ENCODE assay signal across 10 cellular contexts in genomic region chr6:151690303-151690702, GRCh38.
DNase-seq lines count a peak whose midpoint lies in the region; ATAC-seq, FAIRE-seq and TF ChIP-seq lines count a peak whose summit lies in the region.
"Had no signal": no experiment of that assay in that cellular context is flagged by ENCODE, and none has a peak within 500 bp of the region (broad histone marks: within the 10 kb centered on the region; RNA-seq: fewer than 3 reads in every experiment).

No MANE protein-coding gene starts in this region.

- H3K4me3 ChIP-seq in uterus = peak overlapping the region; percentile 33

- H3K27me3 Mint-ChIP-seq in activated naive CD4-positive, alpha-beta T cell treated with anti-CD3 and anti-CD28 coated beads, Interleukin-2, amount 10 ng/mL, durations not matched to agents 7 days and 5 days = peaks cover 4% of the 10 kb centered on the region
- peaks cover 4% of the 10 kb centered on the region for H3K27me3 Mint-ChIP-seq in activated CD8-positive, alpha-beta T cell treated with anti-CD3 and anti-CD28 coated beads, Interleukin-2, amount 10 ng/mL, durations not matched to agents 7 days and 5 days (ENCODE audit: low read depth)

- H3K27ac ChIP-seq in uterus = peak overlapping the region; percentile 88 to 94

- FAIRE-seq in HTR-8/SVneo (lab: Jason Lieb, UNC) = no peak

- H3K9me3 Mint-ChIP-seq in activated naive CD4-positive, alpha-beta T cell treated with anti-CD3 and anti-CD28 coated beads, Interleukin-2, amount 10 ng/mL, durations not matched to agents 7 days and 5 days = no peaks in the 10 kb centered on the region
- H3K9me3 Mint-ChIP-seq in activated CD8-positive, alpha-beta T cell treated with anti-CD3 and anti-CD28 coated beads, Interleukin-2, amount 10 ng/mL, durations not matched to agents 7 days and 5 days (ENCODE audit: insufficient read depth) = no peaks in the 10 kb centered on the region

- TF ChIP-seq POLR2A in uterus (IDR thresholded peaks at IDR 0.05) = peak; percentile 29 to 77

- peak; percentile 37 for ATAC-seq in activated CD8-positive, alpha-beta T cell treated with anti-CD3 and anti-CD28 coated beads, Interleukin-2, amount 10 ng/mL, durations not matched to agents 7 days and 5 days
- ATAC-seq in left lobe of liver = peak; percentile 45
- no peak for ATAC-seq in HG03521 (IDR thresholded peaks at IDR 0.05; ENCODE audit: unreplicated experiment)
- ATAC-seq in GM19023 (IDR thresholded peaks at IDR 0.05; ENCODE audit: unreplicated experiment) = no peak

- H3K4me1 Mint-ChIP-seq in activated naive CD4-positive, alpha-beta T cell treated with anti-CD3 and anti-CD28 coated beads, Interleukin-2, amount 10 ng/mL, durations not matched to agents 7 days and 5 days = peaks cover 25% of the 10 kb centered on the region
- H3K4me1 Mint-ChIP-seq in activated CD8-positive, alpha-beta T cell treated with anti-CD3 and anti-CD28 coated beads, Interleukin-2, amount 10 ng/mL, durations not matched to agents 7 days and 5 days (ENCODE audit: low read depth) = peaks cover 18% of the 10 kb centered on the region

- H3K4me3 Mint-ChIP-seq in activated naive CD4-positive, alpha-beta T cell treated with anti-CD3 and anti-CD28 coated beads, Interleukin-2, amount 10 ng/mL, durations not matched to agents 7 days and 5 days = peak overlapping the region; percentile 79
- peak overlapping the region; percentile 69 for H3K4me3 Mint-ChIP-seq in activated CD8-positive, alpha-beta T cell treated with anti-CD3 and anti-CD28 coated beads, Interleukin-2, amount 10 ng/mL, durations not matched to agents 7 days and 5 days

- intact Hi-C loops in uterus (cut with DNase I; ENCODE audit: low total_unique reads) = no loop called here

- CTCF ChIA-PET in activated naive CD4-positive, alpha-beta T cell treated with anti-CD3 and anti-CD28 coated beads, Interleukin-2, amount 10 ng/mL, durations not matched to agents 7 days and 5 days (lab: Charles Lee) = interaction anchor here (0.7 to 2.1 kb wide), 32 partner anchors 9 to 667 kb away, joined by 3 to 37 read pairs (median 4); no protein-coding TSS in a partner anchor
- CTCF ChIA-PET in activated CD8-positive, alpha-beta T cell treated with anti-CD3 and anti-CD28 coated beads, Interleukin-2, amount 10 ng/mL, durations not matched to agents 7 days and 5 days (lab: Charles Lee) = interaction anchor here (0.6 to 3.2 kb wide), 25 partner anchors 12 to 667 kb away, joined by 3 to 27 read pairs (median 4); no protein-coding TSS in a partner anchor

- no peaks in the 10 kb centered on the region for H3K36me3 ChIP-seq in uterus

- H3K36me3 Mint-ChIP-seq in activated naive CD4-positive, alpha-beta T cell treated with anti-CD3 and anti-CD28 coated beads, Interleukin-2, amount 10 ng/mL, durations not matched to agents 7 days and 5 days = peaks cover 14% of the 10 kb centered on the region
- H3K36me3 Mint-ChIP-seq in activated CD8-positive, alpha-beta T cell treated with anti-CD3 and anti-CD28 coated beads, Interleukin-2, amount 10 ng/mL, durations not matched to agents 7 days and 5 days (ENCODE audit: low read depth) = no peaks in the 10 kb centered on the region

- H3K9me3 ChIP-seq in uterus = no peaks in the 10 kb centered on the region

- TF ChIP-seq CTCF in uterus (IDR thresholded peaks at IDR 0.05) = peak; percentile 34 to 59 (median 53)

- peak; percentile 34 for DNase-seq in activated naive CD4-positive, alpha-beta T cell treated with anti-CD3 and anti-CD28 coated beads, Interleukin-2, amount 10 ng/mL, durations not matched to agents 7 days and 5 days
- no peak for DNase-seq in activated naive CD4-positive, alpha-beta T cell treated with anti-CD3 and anti-CD28 coated beads, Interleukin-2, amount 50 U/mL, for 16 hours
- no peak for DNase-seq in activated CD8-positive, alpha-beta T cell treated with anti-CD3 and anti-CD28 coated beads, Interleukin-2, amount 10 ng/mL, durations not matched to agents 7 days and 5 days
- DNase-seq in left lobe of liver (ENCODE audit: low spot score) (no peak), uterus (no peak), HTR-8/SVneo (ENCODE audit: insufficient read length, low spot score) (no peak)
- DNase-seq: erythroblast; stimulated activated CD8-positive, alpha-beta memory T cell treated with anti-CD3 and anti-CD28 coated beads, Interleukin-4, amount 100 ng/mL, for 48 hours had no signal

- peak overlapping the region; percentile 92 for H3K27ac Mint-ChIP-seq in activated naive CD4-positive, alpha-beta T cell treated with anti-CD3 and anti-CD28 coated beads, Interleukin-2, amount 10 ng/mL, durations not matched to agents 7 days and 5 days
- peak overlapping the region; percentile 75 for H3K27ac Mint-ChIP-seq in activated CD8-positive, alpha-beta T cell treated with anti-CD3 and anti-CD28 coated beads, Interleukin-2, amount 10 ng/mL, durations not matched to agents 7 days and 5 days

- POLR2A ChIA-PET in activated CD8-positive, alpha-beta T cell treated with anti-CD3 and anti-CD28 coated beads, Interleukin-2, amount 10 ng/mL, durations not matched to agents 7 days and 5 days (lab: Charles Lee) = interaction anchor here (0.8 to 1.2 kb wide), 3 partner anchors 10 to 611 kb away, joined by 4 to 5 read pairs (median 4); no protein-coding TSS in a partner anchor

- no peaks in the 10 kb centered on the region for H3K27me3 ChIP-seq in uterus

- no peaks in the 10 kb centered on the region for H3K4me1 ChIP-seq in uterus

Comparison
In these comparisons a context has a peak if more than half of its experiments do, and no peak if none do; other contexts are left out.
1. ATAC-seq: peak in activated CD8-positive, alpha-beta T cell treated with anti-CD3 and anti-CD28 coated beads, Interleukin-2, amount 10 ng/mL, durations not matched to agents 7 days and 5 days (single experiment) and left lobe of liver (single experiment); none in HG03521 (single experiment) and GM19023 (single experiment).